8 cellular contexts compared by ENCODE assay signal in genomic region chr5:171420429-171421231, GRCh38. TPM values are rescaled to one million over a fixed set of nuclear protein-coding genes. Genes with fewer than 3 reads are reported as not detected.
A peak's percentile ranks its signal among the peaks of the same experiment; 100 is the strongest.
DNase-seq lines count a peak whose midpoint lies in the region; ATAC-seq lines count a peak whose summit lies in the region.

No MANE protein-coding gene starts in this region.

- H3K36me3 ChIP-seq in rectal smooth muscle tissue (ENCODE audit: control insufficient read depth, insufficient read depth, low read length), result no peaks in the 10 kb centered on the region

- H3K4me3 Mint-ChIP-seq in activated naive CD4-positive, alpha-beta T cell treated with anti-CD3 and anti-CD28 coated beads for 36 hours, result peak overlapping the region; percentile 66

- CTCF ChIA-PET in activated naive CD4-positive, alpha-beta T cell treated with anti-CD3 and anti-CD28 coated beads for 36 hours (lab: Charles Lee), result interaction anchor here (0.6 kb wide), 2 partner anchors 34 to 175 kb away, joined by 4 to 6 read pairs; no protein-coding TSS in a partner anchor

- H3K9ac ChIP-seq in rectal smooth muscle tissue (ENCODE audit: low read length), result no peak overlapping the region

- H3K9me3 Mint-ChIP-seq in activated naive CD4-positive, alpha-beta T cell treated with anti-CD3 and anti-CD28 coated beads for 36 hours, result no peaks in the 10 kb centered on the region

- ATAC-seq in HG03460 (IDR thresholded peaks at IDR 0.05; ENCODE audit: unreplicated experiment), result no peak

- no peak overlapping the region for H3K27ac ChIP-seq in rectal smooth muscle tissue (ENCODE audit: low read depth, low read length)

- intact Hi-C loops in activated naive CD4-positive, alpha-beta T cell treated with anti-CD3 and anti-CD28 coated beads for 36 hours (cut with micrococcal nuclease), result loop anchor here (1.0 to 2.0 kb wide), 2 partner anchors 33 to 186 kb away; partner anchors contain the start of gene NPM1

- H3K27me3 ChIP-seq in rectal smooth muscle tissue (ENCODE audit: control insufficient read depth, insufficient read depth, low read length), result no peaks in the 10 kb centered on the region

- peaks cover 13% of the 10 kb centered on the region for H3K4me1 Mint-ChIP-seq in activated naive CD4-positive, alpha-beta T cell treated with anti-CD3 and anti-CD28 coated beads for 36 hours (ENCODE audit: low read depth)

- peaks cover 30% of the 10 kb centered on the region for H3K27me3 Mint-ChIP-seq in activated naive CD4-positive, alpha-beta T cell treated with anti-CD3 and anti-CD28 coated beads for 36 hours (ENCODE audit: low read depth)

- peak overlapping the region; percentile 52 for H3K4me3 ChIP-seq in rectal smooth muscle tissue (ENCODE audit: low read length)

- H3K27ac Mint-ChIP-seq in activated naive CD4-positive, alpha-beta T cell treated with anti-CD3 and anti-CD28 coated beads for 36 hours, result no peak overlapping the region

- DNase-seq in activated naive CD4-positive, alpha-beta T cell treated with anti-CD3 and anti-CD28 coated beads for 36 hours, result no peak
- no peak for DNase-seq in activated naive CD4-positive, alpha-beta T cell (lab: John Stamatoyannopoulos, UW)
- peak in 41 of 56 donors; percentile 10 to 76 (median 40) for DNase-seq in amygdala (lab: John Stamatoyannopoulos, UW)
- DNase-seq in hypothalamus (lab: John Stamatoyannopoulos, UW), result peak in 27 of 51 donors; percentile 9 to 77 (median 39)
- DNase-seq in SKM-1 (lab: John Stamatoyannopoulos, UW; ENCODE audit: unreplicated experiment), result no peak
- DNase-seq in pons (ENCODE audit: low spot score), result no peak

- H3K4me1 ChIP-seq in rectal smooth muscle tissue (ENCODE audit: control insufficient read depth, insufficient read depth, low read length), result peaks cover 4% of the 10 kb centered on the region

- no peaks in the 10 kb centered on the region for H3K36me3 Mint-ChIP-seq in activated naive CD4-positive, alpha-beta T cell treated with anti-CD3 and anti-CD28 coated beads for 36 hours (ENCODE audit: low read depth)

RNA-seq across cellular contexts. Expression of gene FGF18, which starts 1.2 kb away (rescaled TPM):
- total RNA-seq in activated naive CD4-positive, alpha-beta T cell treated with anti-CD3 and anti-CD28 coated beads for 36 hours, result under 1 TPM in 1 of 2 experiments, not detected in 1; 0.17 TPM

RNA-seq across cellular contexts. Expression of gene NPM1, which starts 33.0 kb away (rescaled TPM):
- total RNA-seq in activated naive CD4-positive, alpha-beta T cell treated with anti-CD3 and anti-CD28 coated beads for 36 hours, result 1,000 to 10,000 TPM; 3,194 to 3,467 TPM

Comparison
In these comparisons a context has a peak if more than half of its experiments do, and no peak if none do; other contexts are left out.
1. DNase-seq: peak in amygdala (41 of 56) and hypothalamus (27 of 51); none in activated naive CD4-positive, alpha-beta T cell treated with anti-CD3 and anti-CD28 coated beads for 36 hours (single experiment), activated naive CD4-positive, alpha-beta T cell (0 of 4), SKM-1 (single experiment) and pons (single experiment).